Comparison of ENCODE assay signal across 1 cellular context in genomic region chr17:17433260-17433659, GRCh38.
TF ChIP-seq lines count a peak whose summit lies in the region.

No MANE protein-coding gene starts in this region.

TF ChIP-seq in HepG2, 621 proteins besides CTCF, POLR2A, EP300 and RAD21 (continued from another document):
- no peak for TF ChIP-seq HIC2 (CRISPR knock-in tag; IDR thresholded peaks at IDR 0.05; ENCODE audit: low read depth)
